8 cellular contexts compared by ENCODE assay signal in the genomic region with DNA sequence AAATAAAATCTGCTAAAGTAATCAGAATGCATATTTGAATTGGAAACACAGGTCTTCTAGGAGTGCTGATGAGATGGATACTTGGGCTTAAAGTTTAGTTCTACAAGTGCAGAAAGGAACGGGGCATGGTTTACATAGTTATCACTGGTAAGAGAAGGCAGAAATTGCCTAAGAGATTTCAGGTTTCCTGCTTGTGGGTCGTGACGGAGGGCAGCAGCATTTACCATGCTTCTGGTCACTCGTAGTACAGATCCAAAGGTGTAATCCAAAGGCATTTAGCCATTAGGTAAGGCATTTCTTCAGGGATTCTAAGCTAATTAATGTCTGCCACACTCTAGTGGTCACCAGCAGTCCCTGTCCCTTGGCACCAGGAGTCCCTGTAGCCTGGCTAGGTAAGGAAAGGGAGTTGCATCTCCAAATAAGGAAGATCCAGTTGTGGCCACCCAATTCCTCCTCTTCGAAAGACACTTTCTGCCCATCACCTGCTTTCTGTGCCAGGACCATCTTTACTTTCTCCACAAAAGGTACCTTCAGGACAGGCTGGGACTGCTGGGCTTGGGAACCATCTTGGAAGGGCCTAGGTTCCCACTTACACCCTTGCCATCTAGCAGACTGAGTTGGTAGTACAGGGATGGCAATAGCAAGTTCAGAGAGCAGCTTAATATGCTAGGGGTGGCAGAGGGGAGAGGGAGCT. TPM values are rescaled to one million over a fixed set of nuclear protein-coding genes. Genes with fewer than 3 reads are reported as not detected.
DNase-seq lines count a peak whose midpoint lies in the region; ATAC-seq and TF ChIP-seq lines count a peak whose summit lies in the region.

No MANE protein-coding gene starts in this region.

- peaks cover 2% of the 10 kb centered on the region for H3K9me3 ChIP-seq in iPS-18c (ENCODE audit: control insufficient read depth, insufficient read depth, low read length)
- no peaks in the 10 kb centered on the region for H3K9me3 ChIP-seq in suprapubic skin

- POLR2A ChIA-PET in activated B cell treated with CpG ODN at 0.5 μM for 24 hours (lab: Charles Lee) = interaction anchor here (0.6 to 3.2 kb wide), 11 partner anchors 35 to 438 kb away, joined by 3 to 96 read pairs (median 5); a partner anchor contains a TSS

- no peak for ATAC-seq in activated B cell treated with CpG ODN at 0.5 μM for 24 hours (ENCODE audit: low read depth)
- ATAC-seq in HG02798 (IDR thresholded peaks at IDR 0.05; ENCODE audit: poor library complexity, unreplicated experiment) = no peak
- ATAC-seq in HG02973 (IDR thresholded peaks at IDR 0.05; ENCODE audit: unreplicated experiment) = no peak

- DNase-seq in T-helper 2 cell treated with Interferon-gamma antibody and Interleukin-4, amounts not matched to agents 5 μg/mL and 100 μg/mL, for 36 hours (ENCODE audit: low spot score) = no peak
- DNase-seq in T-helper 2 cell (no peak), activated B cell treated with CpG ODN at 0.5 μM for 24 hours (no peak), suprapubic skin (ENCODE audit: low spot score in 2 of 2) (peak; percentile 28 to 53), NCI-H446 treated with DMSO at 0.1 percent for 48 hours (lab: John Stamatoyannopoulos, UW) (no peak)

- peak overlapping the region; percentile 93 for H3K4me3 Mint-ChIP-seq in T-helper 2 cell treated with Interferon-gamma antibody and Interleukin-4, amounts not matched to agents 5 μg/mL and 100 μg/mL, for 36 hours
- peak overlapping the region; percentile 99 for H3K4me3 Mint-ChIP-seq in activated B cell treated with CpG ODN at 0.5 μM for 24 hours

- H3K27me3 ChIP-seq in suprapubic skin = no peaks in the 10 kb centered on the region

- H3K36me3 Mint-ChIP-seq in T-helper 2 cell treated with Interferon-gamma antibody and Interleukin-4, amounts not matched to agents 5 μg/mL and 100 μg/mL, for 36 hours (ENCODE audit: low read depth) = no peaks in the 10 kb centered on the region
- peaks cover 7% of the 10 kb centered on the region for H3K36me3 Mint-ChIP-seq in activated B cell treated with CpG ODN at 0.5 μM for 24 hours (ENCODE audit: low read depth)

- CTCF ChIA-PET in activated B cell treated with CpG ODN at 0.5 μM for 24 hours (lab: Charles Lee) = interaction anchor here (1.4 kb wide), 1 partner anchor 35 kb away, joined by 3 read pairs; no protein-coding TSS in a partner anchor

- peaks cover 23% of the 10 kb centered on the region for H3K4me1 Mint-ChIP-seq in T-helper 2 cell treated with Interferon-gamma antibody and Interleukin-4, amounts not matched to agents 5 μg/mL and 100 μg/mL, for 36 hours (ENCODE audit: low read depth)
- peaks cover 19% of the 10 kb centered on the region for H3K4me1 Mint-ChIP-seq in activated B cell treated with CpG ODN at 0.5 μM for 24 hours

- H3K9me3 Mint-ChIP-seq in T-helper 2 cell treated with Interferon-gamma antibody and Interleukin-4, amounts not matched to agents 5 μg/mL and 100 μg/mL, for 36 hours = no peaks in the 10 kb centered on the region
- H3K9me3 Mint-ChIP-seq in activated B cell treated with CpG ODN at 0.5 μM for 24 hours = no peaks in the 10 kb centered on the region

- 70% methylated on average over 5 of the region's 5 CpGs for WGBS in suprapubic skin

- no peak for TF ChIP-seq CTCF in activated B cell treated with CpG ODN at 0.5 μM for 24 hours (IDR thresholded peaks at IDR 0.05)
- no peak for TF ChIP-seq CTCF in suprapubic skin (IDR thresholded peaks at IDR 0.05)

- no peak overlapping the region for H3K27ac ChIP-seq in suprapubic skin

- no peaks in the 10 kb centered on the region for H3K36me3 ChIP-seq in suprapubic skin

- H3K4me3 ChIP-seq in iPS-18c (ENCODE audit: insufficient read depth, low read depth, low read length) = peak overlapping the region; percentile 100
- peak overlapping the region; percentile 94 for H3K4me3 ChIP-seq in suprapubic skin

- intact Hi-C loops in activated B cell treated with CpG ODN at 0.5 μM for 24 hours (cut with micrococcal nuclease) = loop anchor here (5.0 kb wide), 1 partner anchor 360 kb away; no protein-coding TSS in a partner anchor

- no peaks in the 10 kb centered on the region for H3K27me3 Mint-ChIP-seq in T-helper 2 cell treated with Interferon-gamma antibody and Interleukin-4, amounts not matched to agents 5 μg/mL and 100 μg/mL, for 36 hours (ENCODE audit: low read depth)
- H3K27me3 Mint-ChIP-seq in activated B cell treated with CpG ODN at 0.5 μM for 24 hours = no peaks in the 10 kb centered on the region

- no peak for TF ChIP-seq EP300 in suprapubic skin (IDR thresholded peaks at IDR 0.05)

- peak overlapping the region; percentile 98 for H3K27ac Mint-ChIP-seq in T-helper 2 cell treated with Interferon-gamma antibody and Interleukin-4, amounts not matched to agents 5 μg/mL and 100 μg/mL, for 36 hours
- peak overlapping the region; percentile 100 for H3K27ac Mint-ChIP-seq in activated B cell treated with CpG ODN at 0.5 μM for 24 hours

- TF ChIP-seq POLR2A in suprapubic skin (IDR thresholded peaks at IDR 0.05) = no peak

- H3K4me1 ChIP-seq in suprapubic skin = peaks cover 29% of the 10 kb centered on the region

RNA-seq across cellular contexts. Expression of a gene that starts 1.5 kb away (rescaled TPM):
- total RNA-seq in activated B cell treated with CpG ODN at 0.5 μM for 24 hours (17.5 and 22.2 TPM in 2 replicates), suprapubic skin (10 to 100 TPM; 26.1 to 41.1 (median 31.6) TPM)

RNA-seq across cellular contexts. Expression of a gene that starts 1.7 kb away (rescaled TPM):
- total RNA-seq in activated B cell treated with CpG ODN at 0.5 μM for 24 hours (28.7 and 30.8 TPM in 2 replicates), suprapubic skin (10 to 100 TPM; 16.3 to 72.0 (median 19.4) TPM)

RNA-seq across cellular contexts. Expression of a gene that starts 51.4 kb away (rescaled TPM):
- total RNA-seq in activated B cell treated with CpG ODN at 0.5 μM for 24 hours = not detected in 2 replicates
- total RNA-seq in suprapubic skin = not detected

RNA-seq across cellular contexts. Expression of a gene that starts 54.5 kb away (rescaled TPM):
- total RNA-seq in activated B cell treated with CpG ODN at 0.5 μM for 24 hours (29.9 and 31.3 TPM in 2 replicates), suprapubic skin (10 to 100 TPM in 1 of 4 donors, 1 to 10 TPM in 3; 5.3 to 11.2 (median 7.9) TPM)

RNA-seq across cellular contexts. Expression of a gene that starts 54.8 kb away (rescaled TPM):
- total RNA-seq in activated B cell treated with CpG ODN at 0.5 μM for 24 hours = 0.71 and 1.00 TPM in 2 replicates
- total RNA-seq in suprapubic skin = under 1 TPM in 1 of 4 donors, not detected in 3; 0.93 TPM

Comparison
In these comparisons a context has a peak if more than half of its experiments do, and no peak if none do; other contexts are left out.
1. DNase-seq: peak in suprapubic skin (2 of 2); none in T-helper 2 cell treated with Interferon-gamma antibody and Interleukin-4, amounts not matched to agents 5 μg/mL and 100 μg/mL, for 36 hours (single experiment), T-helper 2 cell (0 of 5), activated B cell treated with CpG ODN at 0.5 μM for 24 hours (single experiment) and NCI-H446 treated with DMSO at 0.1 percent for 48 hours (single experiment).